17 cellular contexts compared by ENCODE assay signal in the genomic region with DNA sequence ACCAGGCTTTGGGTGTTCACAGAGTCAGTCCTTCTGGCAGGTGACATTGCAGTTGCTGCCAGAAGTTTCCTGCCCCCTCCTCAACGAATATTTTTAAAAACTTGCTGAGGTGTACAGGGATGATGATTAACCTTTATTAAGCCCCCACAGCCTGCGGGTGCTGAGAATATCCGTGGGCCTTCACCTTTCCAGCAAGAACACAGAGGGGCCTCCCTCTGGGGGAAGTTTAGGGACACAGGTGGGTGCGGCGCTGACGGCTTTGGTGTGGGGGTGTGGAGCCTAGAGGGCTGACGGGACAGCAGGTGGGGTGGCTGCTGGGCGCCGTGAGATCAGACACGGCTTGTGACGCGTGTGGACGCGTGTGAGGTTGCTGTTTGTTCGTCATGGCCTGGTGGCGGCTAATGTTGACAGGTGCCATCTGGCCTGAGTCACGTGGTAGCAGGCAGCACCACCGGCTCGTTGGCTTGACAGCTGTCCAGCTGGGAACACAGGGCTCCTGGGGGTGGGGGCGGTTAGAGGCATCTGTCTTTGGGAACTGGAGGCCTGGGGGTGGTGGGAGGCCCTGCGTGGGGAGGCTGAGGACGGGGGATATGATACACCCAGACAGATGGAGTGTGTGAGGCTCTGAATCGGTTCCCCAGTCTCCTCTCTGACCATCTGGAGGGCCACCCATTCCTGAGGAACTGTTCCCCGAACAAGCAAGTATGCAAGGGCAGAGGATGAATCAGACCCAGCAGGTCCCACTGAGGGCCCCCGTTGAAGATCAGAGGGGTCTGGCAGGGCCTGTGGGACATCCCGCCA. TPM values are rescaled to one million over a fixed set of nuclear protein-coding genes. Genes with fewer than 3 reads are reported as not detected.
DNase-seq lines count a peak whose midpoint lies in the region; ATAC-seq, FAIRE-seq and TF ChIP-seq lines count a peak whose summit lies in the region.
"Had no signal": no experiment of that assay in that cellular context is flagged by ENCODE, and none has a peak within 500 bp of the region (broad histone marks: within the 10 kb centered on the region; RNA-seq: fewer than 3 reads in every experiment).

No MANE protein-coding gene starts in this region.

- H3K9me3 Mint-ChIP-seq in activated T-helper 17 cell treated with anti-CD3 and anti-CD28 coated beads, Interleukin-2, amount 50 U/mL, for 72 hours: no peaks in the 10 kb centered on the region
- H3K9me3 Mint-ChIP-seq: CD14-positive monocyte, natural killer cell had no signal

- no peaks in the 10 kb centered on the region for H3K4me1 Mint-ChIP-seq in activated T-helper 17 cell treated with anti-CD3 and anti-CD28 coated beads, Interleukin-2, amount 50 U/mL, for 72 hours
- H3K4me1 Mint-ChIP-seq: CD14-positive monocyte, natural killer cell had no signal

- no peak overlapping the region for H3K4me3 ChIP-seq in mucosa of descending colon
- H3K4me3 ChIP-seq in foreskin fibroblast (ENCODE audit: low read depth in 1 of 2, low read length in 2 of 2): no peak overlapping the region
- H3K4me3 ChIP-seq: heart left ventricle had no signal

- no peaks in the 10 kb centered on the region for H3K36me3 ChIP-seq in mucosa of descending colon (ENCODE audit: low read depth)
- H3K36me3 ChIP-seq: brain microvascular endothelial cell, heart left ventricle had no signal

- FAIRE-seq in D721Med (lab: Jason Lieb, UNC): peak; percentile 78
- FAIRE-seq: GM18507, RCC 7860 had no signal

- no peak for TF ChIP-seq CTCF in D721Med (IDR thresholded peaks at IDR 0.05; ENCODE audit: insufficient read depth, missing control alignments)
- no peak for TF ChIP-seq CTCF in mucosa of descending colon (IDR thresholded peaks at IDR 0.05)
- TF ChIP-seq CTCF in foreskin fibroblast (IDR thresholded peaks at IDR 0.05; ENCODE audit: low read depth, low read length): no peak
- TF ChIP-seq CTCF in GM20000 (IDR thresholded peaks at IDR 0.05; ENCODE audit: extremely low read depth, missing control alignments): no peak

- DNase-seq in D721Med (ENCODE audit: insufficient read length, low spot score) (peak; percentile 86), NCI-H1105 treated with DMSO at 0.1 percent for 48 hours (lab: John Stamatoyannopoulos, UW) (peak; percentile 44), SHP77 (lab: John Stamatoyannopoulos, UW) (peak; percentile 82 to 95), mucosa of descending colon (no peak), foreskin fibroblast (no peak), GM20000 (ENCODE audit: low spot score) (no peak)
- DNase-seq: activated CD4-positive, alpha-beta T cell treated with anti-CD3 and anti-CD28 coated beads, Interleukin-2, amount 50 U/mL, for 1 hour; brain microvascular endothelial cell; natural killer cell; NCI-H1930; T-helper 9 cell had no signal

- no peak overlapping the region for H3K4me3 Mint-ChIP-seq in activated T-helper 17 cell treated with anti-CD3 and anti-CD28 coated beads, Interleukin-2, amount 50 U/mL, for 72 hours
- H3K4me3 Mint-ChIP-seq: CD14-positive monocyte, natural killer cell had no signal

- H3K9me3 ChIP-seq in mucosa of descending colon: no peaks in the 10 kb centered on the region
- H3K9me3 ChIP-seq: heart left ventricle had no signal

- no peaks in the 10 kb centered on the region for H3K4me1 ChIP-seq in mucosa of descending colon (ENCODE audit: low read depth)

- ATAC-seq in mucosa of descending colon (peak; percentile 54), GM21367 (IDR thresholded peaks at IDR 0.05; ENCODE audit: unreplicated experiment) (no peak)
- ATAC-seq in activated T-helper 17 cell treated with anti-CD3 and anti-CD28 coated beads, Interleukin-2, amount 50 U/mL, for 72 hours (replicated peaks): no peak

- intact Hi-C loops in mucosa of descending colon (cut with DNase I, micrococcal nuclease): no loop called here

- H3K36me3 Mint-ChIP-seq in activated T-helper 17 cell treated with anti-CD3 and anti-CD28 coated beads, Interleukin-2, amount 50 U/mL, for 72 hours (ENCODE audit: low read depth): no peaks in the 10 kb centered on the region
- H3K36me3 Mint-ChIP-seq: CD14-positive monocyte, natural killer cell had no signal

- peaks cover 3% of the 10 kb centered on the region for H3K27me3 Mint-ChIP-seq in activated T-helper 17 cell treated with anti-CD3 and anti-CD28 coated beads, Interleukin-2, amount 50 U/mL, for 72 hours

- no peak overlapping the region for H3K27ac Mint-ChIP-seq in activated T-helper 17 cell treated with anti-CD3 and anti-CD28 coated beads, Interleukin-2, amount 50 U/mL, for 72 hours
- H3K27ac Mint-ChIP-seq: CD14-positive monocyte, natural killer cell had no signal

RNA-seq across cellular contexts. Expression of a gene that starts 12.5 kb away (rescaled TPM):
- 1 to 10 TPM in 1 of 3 donors, under 1 TPM in 2; 0.72 to 1.7 (median 0.89) TPM for total RNA-seq in mucosa of descending colon
- not detected for total RNA-seq in activated T-helper 17 cell treated with anti-CD3 and anti-CD28 coated beads, Interleukin-2, amount 50 U/mL, for 72 hours
- total RNA-seq: natural killer cell had no signal

Comparison
In these comparisons a context has a peak if more than half of its experiments do, and no peak if none do; other contexts are left out.
1. DNase-seq: peak in D721Med (single experiment), NCI-H1105 treated with DMSO at 0.1 percent for 48 hours (single experiment) and SHP77 (2 of 2); none in mucosa of descending colon (0 of 3), foreskin fibroblast (0 of 2) and GM20000 (single experiment).